Comparison of ENCODE assay signal across 13 cellular contexts in the genomic region with DNA sequence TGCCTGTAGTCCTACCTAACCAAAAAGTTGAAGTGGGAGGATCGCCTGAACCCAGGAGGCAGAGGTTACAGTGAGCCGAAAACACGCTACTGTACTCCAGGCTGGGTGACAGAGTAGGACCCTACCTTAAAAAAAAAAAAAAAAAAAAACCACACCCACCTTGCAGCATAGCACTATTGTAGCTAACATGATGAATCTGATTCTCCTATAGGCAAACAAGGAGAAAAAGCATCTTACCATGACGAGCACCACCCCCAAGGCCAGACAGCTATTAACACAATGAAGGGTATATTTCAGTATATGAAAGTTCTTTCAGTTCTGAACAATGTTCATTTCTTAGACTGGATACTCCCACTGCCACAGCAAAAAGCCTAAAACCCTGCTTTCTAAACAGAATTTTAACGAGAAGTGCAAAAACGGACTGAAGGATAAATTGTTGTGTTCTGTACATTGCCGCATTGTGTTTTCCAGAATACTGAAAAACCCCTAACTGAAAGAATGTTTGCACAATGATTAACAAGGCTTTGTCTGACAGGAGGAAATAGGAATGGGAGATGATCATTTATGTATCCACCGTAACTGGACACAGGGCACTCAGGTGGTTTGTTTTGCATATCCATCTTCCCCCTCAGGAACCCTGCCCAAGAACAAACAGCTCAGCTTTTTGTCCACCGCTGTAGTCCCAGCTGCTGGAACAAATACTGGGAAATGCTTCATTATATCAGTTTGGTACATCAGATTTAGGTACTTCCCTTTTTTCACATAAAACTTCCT. TPM values are rescaled to one million over a fixed set of nuclear protein-coding genes. Genes with fewer than 3 reads are reported as not detected.
DNase-seq lines count a peak whose midpoint lies in the region; ATAC-seq and TF ChIP-seq lines count a peak whose summit lies in the region.
"Had no signal": no experiment of that assay in that cellular context is flagged by ENCODE, and none has a peak within 500 bp of the region (broad histone marks: within the 10 kb centered on the region; RNA-seq: fewer than 3 reads in every experiment).

No MANE protein-coding gene starts in this region.

- H3K4me3 ChIP-seq in tibial nerve, result no peak overlapping the region
- H3K4me3 ChIP-seq in prostate gland, result no peak overlapping the region
- H3K4me3 ChIP-seq: lung had no signal

- H3K4me1 ChIP-seq in tibial nerve, result peaks cover 0 to 12% (median 0%) of the 10 kb centered on the region in 4 donors
- H3K4me1 ChIP-seq in prostate gland (replicated peaks), result no peaks in the 10 kb centered on the region

- 63 to 67% methylated on average over 9 of the region's 9 CpGs for WGBS in tibial nerve, 2 donors
- WGBS in prostate gland, result 49% methylated on average over 9 of the region's 9 CpGs

- H3K27me3 ChIP-seq in tibial nerve (no peaks in the 10 kb centered on the region), prostate gland (replicated peaks; ENCODE audit: insufficient read depth) (no peaks in the 10 kb centered on the region)

- H3K36me3 ChIP-seq in tibial nerve (peaks cover 0 to 20% (median 0%) of the 10 kb centered on the region in 3 donors), prostate gland (no peaks in the 10 kb centered on the region)

- ATAC-seq in HG03135 (IDR thresholded peaks at IDR 0.05; ENCODE audit: unreplicated experiment), result no peak

- DNase-seq in NCI-H2081 (lab: John Stamatoyannopoulos, UW) (peak; percentile 35 to 45), NCI-H2081 treated with DMSO at 0.1 percent for 48 hours (lab: John Stamatoyannopoulos, UW) (no peak), NCI-H774 (lab: John Stamatoyannopoulos, UW) (peak; percentile 0), glomerular visceral epithelial cell (ENCODE audit: extremely low spot score) (peak; percentile 69), tibial nerve (ENCODE audit: low spot score in 2 of 2) (no peak), prostate gland (ENCODE audit: low spot score) (no peak), GM10266 (ENCODE audit: extremely low spot score) (no peak)
- DNase-seq: activated naive CD8-positive, alpha-beta T cell treated with anti-CD3 and anti-CD28 coated beads for 36 hours; Calu3; erythroblast; NCI-H510A had no signal

- no peak for TF ChIP-seq EP300 in tibial nerve (IDR thresholded peaks at IDR 0.05)

- H3K27ac ChIP-seq in tibial nerve (peak overlapping the region in 3 of 4 donors; percentile 3 to 82 (median 77)), prostate gland (no peak overlapping the region)

- TF ChIP-seq POLR2A in tibial nerve (IDR thresholded peaks at IDR 0.05) (no peak), prostate gland (IDR thresholded peaks at IDR 0.05) (no peak)

- no peak for TF ChIP-seq CTCF in tibial nerve (IDR thresholded peaks at IDR 0.05)
- TF ChIP-seq CTCF in prostate gland (IDR thresholded peaks at IDR 0.05), result no peak
- no peak for TF ChIP-seq CTCF in GM10266 (IDR thresholded peaks at IDR 0.05; ENCODE audit: control insufficient read depth, insufficient read depth, low read depth, missing control alignments)

- H3K9me3 ChIP-seq in tibial nerve, result no peaks in the 10 kb centered on the region
- no peaks in the 10 kb centered on the region for H3K9me3 ChIP-seq in prostate gland

- intact Hi-C loops in prostate gland (cut with DNase I), result no loop called here

RNA-seq across cellular contexts. Expression of a gene that starts 8.9 kb away (rescaled TPM):
- total RNA-seq in tibial nerve (10 to 100 TPM; 26.9 to 44.7 (median 36.2) TPM), prostate gland (10 to 100 TPM; 35.1 to 91.2 TPM)

Comparison
In these comparisons a context has a peak if more than half of its experiments do, and no peak if none do; other contexts are left out.
1. DNase-seq: peak in NCI-H2081 (2 of 2), NCI-H774 (single experiment) and glomerular visceral epithelial cell (single experiment); none in NCI-H2081 treated with DMSO at 0.1 percent for 48 hours (single experiment), tibial nerve (0 of 2), prostate gland (single experiment) and GM10266 (single experiment).
2. H3K27ac ChIP-seq: peak in tibial nerve (3 of 4); none in prostate gland (0 of 2).